ENCODE assay signal across 8 cellular contexts in the genomic region with DNA sequence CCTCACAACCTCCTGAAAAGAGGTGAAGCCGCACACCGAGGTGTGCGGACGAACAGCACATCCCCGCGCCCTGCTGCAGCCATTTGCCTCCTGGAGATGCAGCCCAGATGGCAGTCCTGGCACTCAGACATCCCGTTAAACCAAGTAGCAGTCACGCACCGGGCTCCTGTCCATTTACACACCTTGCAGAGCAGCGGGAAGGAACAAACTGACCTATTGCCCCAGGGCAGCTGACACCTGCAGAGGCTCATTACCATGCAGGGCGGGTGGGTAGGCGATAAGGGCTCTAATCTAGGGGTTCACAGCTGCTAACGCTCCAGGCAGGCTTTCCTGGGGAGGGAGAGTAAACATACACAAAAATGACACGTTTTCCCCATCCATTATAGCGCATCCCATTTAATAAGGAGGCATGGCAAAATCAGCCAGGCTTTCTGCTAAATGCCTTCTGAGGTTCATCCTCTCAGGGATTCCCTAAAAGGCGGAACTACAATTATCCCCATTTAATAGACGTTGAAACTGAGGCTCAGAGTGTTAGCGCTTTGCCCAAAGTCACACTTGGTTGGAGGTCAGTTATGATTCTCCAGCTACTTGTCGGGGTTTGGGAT. TPM values are rescaled to one million over a fixed set of nuclear protein-coding genes. Genes with fewer than 3 reads are reported as not detected.
A peak's percentile ranks its signal among the peaks of the same experiment; 100 is the strongest.
DNase-seq lines count a peak whose midpoint lies in the region; ATAC-seq and TF ChIP-seq lines count a peak whose summit lies in the region.

No MANE protein-coding gene starts in this region.

- H3K27me3 ChIP-seq in HAP-1 (ENCODE audit: low read depth) (no peaks in the 10 kb centered on the region), right atrium auricular region (no peaks in the 10 kb centered on the region), smooth muscle cell (ENCODE audit: low read depth) (no peaks in the 10 kb centered on the region)

- peak in 1 of 2 experiments; percentile 52 for DNase-seq in HAP-1 (ENCODE audit: low spot score in 2 of 2)
- no peak for DNase-seq in activated CD4-positive, alpha-beta memory T cell treated with anti-CD3 and anti-CD28 coated beads, Interleukin-2, amount 10 ng/mL, durations not matched to agents 7 days and 5 days
- DNase-seq in right atrium auricular region (ENCODE audit: low spot score) = no peak
- DNase-seq in smooth muscle cell (lab: John Stamatoyannopoulos, UW; ENCODE audit: unreplicated experiment) = no peak
- no peak for DNase-seq in NCI-H187 treated with DMSO at 0.1 percent for 48 hours (lab: John Stamatoyannopoulos, UW)
- DNase-seq in NOMO-1 treated with DMSO at 0.1 percent for 48 hours (lab: John Stamatoyannopoulos, UW; ENCODE audit: unreplicated experiment) = no peak

- H3K27me3 Mint-ChIP-seq in activated CD4-positive, alpha-beta memory T cell treated with anti-CD3 and anti-CD28 coated beads, Interleukin-2, amount 10 ng/mL, durations not matched to agents 7 days and 5 days = no peaks in the 10 kb centered on the region

- H3F3A ChIP-seq in smooth muscle cell (ENCODE audit: low read depth) = peaks cover 24% of the 10 kb centered on the region

- peaks cover 37% of the 10 kb centered on the region for H3K36me3 Mint-ChIP-seq in activated CD4-positive, alpha-beta memory T cell treated with anti-CD3 and anti-CD28 coated beads, Interleukin-2, amount 10 ng/mL, durations not matched to agents 7 days and 5 days (ENCODE audit: low read depth)

- no peak overlapping the region for H2AFZ ChIP-seq in smooth muscle cell (ENCODE audit: low read depth)

- peak overlapping the region; percentile 98 for H3K4me3 ChIP-seq in HAP-1
- H3K4me3 ChIP-seq in right atrium auricular region = peak overlapping the region; percentile 66 to 84
- peak overlapping the region; percentile 90 for H3K4me3 ChIP-seq in smooth muscle cell

- H3K79me2 ChIP-seq in smooth muscle cell (ENCODE audit: low read depth) = peaks cover 26% of the 10 kb centered on the region

- peak overlapping the region; percentile 96 for H3K27ac ChIP-seq in 22Rv1
- H3K27ac ChIP-seq in right atrium auricular region = peak overlapping the region; percentile 94 to 97
- peak overlapping the region; percentile 75 for H3K27ac ChIP-seq in smooth muscle cell (ENCODE audit: low read depth)

- WGBS in smooth muscle cell (ENCODE audit: low lambda C conversion rate) = 9% methylated on average over 19 of the region's 19 CpGs

- peak overlapping the region; percentile 94 for H3K4me2 ChIP-seq in smooth muscle cell

- H3K9ac ChIP-seq in smooth muscle cell (ENCODE audit: low read depth) = peak overlapping the region; percentile 14

- CTCF ChIA-PET in activated CD4-positive, alpha-beta memory T cell treated with anti-CD3 and anti-CD28 coated beads, Interleukin-2, amount 10 ng/mL, durations not matched to agents 7 days and 5 days (lab: Charles Lee) = interaction anchor here (1.0 to 5.3 kb wide), 6 partner anchors 10 to 63 kb away, joined by 3 to 60 read pairs (median 10); a partner anchor contains a TSS

- peak overlapping the region; percentile 82 for H3K4me3 Mint-ChIP-seq in activated CD4-positive, alpha-beta memory T cell treated with anti-CD3 and anti-CD28 coated beads, Interleukin-2, amount 10 ng/mL, durations not matched to agents 7 days and 5 days

- ATAC-seq in HG03025 (IDR thresholded peaks at IDR 0.05; ENCODE audit: low FRiP score, unreplicated experiment) = no peak

- H4K20me1 ChIP-seq in smooth muscle cell (ENCODE audit: low read depth) = peaks cover 23% of the 10 kb centered on the region

- peaks cover 9% of the 10 kb centered on the region for H3K36me3 ChIP-seq in HAP-1 (replicated peaks)
- peaks cover 13% of the 10 kb centered on the region for H3K36me3 ChIP-seq in right atrium auricular region
- H3K36me3 ChIP-seq in smooth muscle cell (ENCODE audit: low read depth) = no peaks in the 10 kb centered on the region

- in situ Hi-C loops in HAP-1 (cut with MboI; ENCODE audit: low sequenced_read_pairs) = no loop called here

- TF ChIP-seq CTCF in 22Rv1 (IDR thresholded peaks at IDR 0.05) = no peak
- TF ChIP-seq CTCF in right atrium auricular region (IDR thresholded peaks at IDR 0.05) = no peak
- no peak for TF ChIP-seq CTCF in smooth muscle cell (IDR thresholded peaks at IDR 0.05; ENCODE audit: borderline replicate concordance, insufficient read depth, poor library complexity, severe bottlenecking)

- peaks cover 59% of the 10 kb centered on the region for H3K4me1 Mint-ChIP-seq in activated CD4-positive, alpha-beta memory T cell treated with anti-CD3 and anti-CD28 coated beads, Interleukin-2, amount 10 ng/mL, durations not matched to agents 7 days and 5 days

- H3K9me3 Mint-ChIP-seq in activated CD4-positive, alpha-beta memory T cell treated with anti-CD3 and anti-CD28 coated beads, Interleukin-2, amount 10 ng/mL, durations not matched to agents 7 days and 5 days = no peaks in the 10 kb centered on the region

- no peaks in the 10 kb centered on the region for H3K9me3 ChIP-seq in HAP-1
- no peaks in the 10 kb centered on the region for H3K9me3 ChIP-seq in right atrium auricular region
- H3K9me3 ChIP-seq in smooth muscle cell (replicated peaks; ENCODE audit: low read depth) = no peaks in the 10 kb centered on the region

- H3K4me1 ChIP-seq in HAP-1 = peaks cover 25% of the 10 kb centered on the region
- H3K4me1 ChIP-seq in right atrium auricular region = peaks cover 3 to 74% of the 10 kb centered on the region in 2 donors
- peaks cover 24% of the 10 kb centered on the region for H3K4me1 ChIP-seq in smooth muscle cell (ENCODE audit: low read depth)

- peak overlapping the region; percentile 97 for H3K27ac Mint-ChIP-seq in activated CD4-positive, alpha-beta memory T cell treated with anti-CD3 and anti-CD28 coated beads, Interleukin-2, amount 10 ng/mL, durations not matched to agents 7 days and 5 days

- POLR2A ChIA-PET in activated CD4-positive, alpha-beta memory T cell treated with anti-CD3 and anti-CD28 coated beads, Interleukin-2, amount 10 ng/mL, durations not matched to agents 7 days and 5 days (lab: Charles Lee) = interaction anchor here (0.7 to 5.2 kb wide), 26 partner anchors 9 to 1665 kb away, joined by 3 to 96 read pairs (median 7); a partner anchor contains a TSS

RNA-seq across cellular contexts. Expression of a gene that starts 0.8 kb away (rescaled TPM):
- total RNA-seq in activated CD4-positive, alpha-beta memory T cell treated with anti-CD3 and anti-CD28 coated beads, Interleukin-2, amount 10 ng/mL, durations not matched to agents 7 days and 5 days = 100 to 1,000 TPM; 118 to 119 TPM
- total RNA-seq in right atrium auricular region (10 to 100 TPM; 20.5 to 85.3 TPM), smooth muscle cell (5.1 and 14.0 TPM in 2 replicates)
- 28.4 and 29.5 TPM in 2 replicates for polyA plus RNA-seq in smooth muscle cell

RNA-seq across cellular contexts. Expression of a gene that starts 2.7 kb away (rescaled TPM):
- 10 to 100 TPM; 45.6 to 48.0 TPM for total RNA-seq in activated CD4-positive, alpha-beta memory T cell treated with anti-CD3 and anti-CD28 coated beads, Interleukin-2, amount 10 ng/mL, durations not matched to agents 7 days and 5 days
- 10 to 100 TPM; 25.7 to 51.0 TPM for total RNA-seq in right atrium auricular region
- total RNA-seq in smooth muscle cell = 51.4 and 63.9 TPM in 2 replicates
- 174 TPM in 2 replicates for polyA plus RNA-seq in smooth muscle cell

RNA-seq across cellular contexts. Expression of a gene that starts 4.8 kb away (rescaled TPM):
- total RNA-seq in activated CD4-positive, alpha-beta memory T cell treated with anti-CD3 and anti-CD28 coated beads, Interleukin-2, amount 10 ng/mL, durations not matched to agents 7 days and 5 days = 10 to 100 TPM; 25.3 to 27.8 TPM
- total RNA-seq in right atrium auricular region = 10 to 100 TPM; 36.1 to 50.6 TPM
- total RNA-seq in smooth muscle cell = 45.9 and 55.5 TPM in 2 replicates
- polyA plus RNA-seq in smooth muscle cell = 105 and 108 TPM in 2 replicates

RNA-seq across cellular contexts. Expression of a gene that starts 16.9 kb away (rescaled TPM):
- 10 to 100 TPM; 55.4 to 60.0 TPM for total RNA-seq in activated CD4-positive, alpha-beta memory T cell treated with anti-CD3 and anti-CD28 coated beads, Interleukin-2, amount 10 ng/mL, durations not matched to agents 7 days and 5 days
- total RNA-seq in right atrium auricular region = 100 to 1,000 TPM; 114 to 161 TPM
- total RNA-seq in smooth muscle cell = 33.6 TPM in 2 replicates
- polyA plus RNA-seq in smooth muscle cell = 46.4 and 53.9 TPM in 2 replicates

RNA-seq across cellular contexts. Expression of a gene that starts 20.5 kb away (rescaled TPM):
- 1 to 10 TPM in 1 of 2 experiments, under 1 TPM in 1; 0.80 to 1.0 TPM for total RNA-seq in activated CD4-positive, alpha-beta memory T cell treated with anti-CD3 and anti-CD28 coated beads, Interleukin-2, amount 10 ng/mL, durations not matched to agents 7 days and 5 days
- total RNA-seq in right atrium auricular region (under 1 TPM in 1 of 2 donors, not detected in 1; 0.39 TPM), smooth muscle cell (1.7 TPM in 1 of 2 replicates, not detected in the other)
- not detected in 2 replicates for polyA plus RNA-seq in smooth muscle cell
